11 cellular contexts compared by ENCODE assay signal in genomic region chr15:52378746-52379394, GRCh38.
DNase-seq lines count a peak whose midpoint lies in the region; ATAC-seq and TF ChIP-seq lines count a peak whose summit lies in the region.
"Had no signal": no experiment of that assay in that cellular context is flagged by ENCODE, and none has a peak within 500 bp of the region (broad histone marks: within the 10 kb centered on the region; RNA-seq: fewer than 3 reads in every experiment).

No MANE protein-coding gene starts in this region.

- intact Hi-C loops in natural killer cell (cut with micrococcal nuclease) = no loop called here

- H3K9me3 Mint-ChIP-seq in natural killer cell treated with Interleukin-12 subunit alpha and Interleukin-12 subunit beta and Interleukin-15 and Interleukin-18, amount 100 ng/mL, for 72 hours = no peaks in the 10 kb centered on the region
- H3K9me3 Mint-ChIP-seq in natural killer cell = no peaks in the 10 kb centered on the region
- H3K9me3 Mint-ChIP-seq in stimulated activated naive B cell treated with anti-CD40 and anti-IgM and Interleukin-4, amounts not matched to agents 10 μg/mL and 1 μg/mL and 100 μg/mL, for 72 hours = no peaks in the 10 kb centered on the region

- peak overlapping the region; percentile 72 for H3K4me3 Mint-ChIP-seq in natural killer cell treated with Interleukin-12 subunit alpha and Interleukin-12 subunit beta and Interleukin-15 and Interleukin-18, amount 100 ng/mL, for 72 hours
- H3K4me3 Mint-ChIP-seq in natural killer cell = no peak overlapping the region
- H3K4me3 Mint-ChIP-seq in stimulated activated naive B cell treated with anti-CD40 and anti-IgM and Interleukin-4, amounts not matched to agents 10 μg/mL and 1 μg/mL and 100 μg/mL, for 72 hours = no peak overlapping the region

- DNase-seq in natural killer cell treated with Interleukin-12 subunit alpha and Interleukin-12 subunit beta and Interleukin-15 and Interleukin-18, amount 100 ng/mL, for 72 hours (ENCODE audit: low spot score) = no peak
- DNase-seq in natural killer cell (no peak), ecto neural progenitor cell (ENCODE audit: low spot score) (no peak), NCI-H1105 treated with DMSO at 0.1 percent for 48 hours (lab: John Stamatoyannopoulos, UW) (no peak)
- DNase-seq in stimulated activated naive B cell treated with anti-CD40 and anti-IgM and Interleukin-4, amounts not matched to agents 10 μg/mL and 1 μg/mL and 100 μg/mL, for 72 hours = no peak
- no peak for DNase-seq in activated effector memory CD4-positive, alpha-beta T cell treated with anti-CD3 and anti-CD28 coated beads, Interleukin-2, amount 50 U/mL, for 16 hours
- DNase-seq: kidney, NCI-H1930, Right ventricle myocardium superior had no signal

- no peaks in the 10 kb centered on the region for H3K27me3 Mint-ChIP-seq in natural killer cell treated with Interleukin-12 subunit alpha and Interleukin-12 subunit beta and Interleukin-15 and Interleukin-18, amount 100 ng/mL, for 72 hours
- no peaks in the 10 kb centered on the region for H3K27me3 Mint-ChIP-seq in natural killer cell (ENCODE audit: low read depth in 2 of 2)
- no peaks in the 10 kb centered on the region for H3K27me3 Mint-ChIP-seq in stimulated activated naive B cell treated with anti-CD40 and anti-IgM and Interleukin-4, amounts not matched to agents 10 μg/mL and 1 μg/mL and 100 μg/mL, for 72 hours

- peak overlapping the region in 1 of 2 donors; percentile 85 for H3K27ac Mint-ChIP-seq in natural killer cell treated with Interleukin-12 subunit alpha and Interleukin-12 subunit beta and Interleukin-15 and Interleukin-18, amount 100 ng/mL, for 72 hours
- H3K27ac Mint-ChIP-seq in natural killer cell = no peak overlapping the region
- peak overlapping the region; percentile 0 for H3K27ac Mint-ChIP-seq in stimulated activated naive B cell treated with anti-CD40 and anti-IgM and Interleukin-4, amounts not matched to agents 10 μg/mL and 1 μg/mL and 100 μg/mL, for 72 hours

- peaks cover 6 to 24% of the 10 kb centered on the region in 2 donors for H3K4me1 Mint-ChIP-seq in natural killer cell treated with Interleukin-12 subunit alpha and Interleukin-12 subunit beta and Interleukin-15 and Interleukin-18, amount 100 ng/mL, for 72 hours (ENCODE audit: low read depth in 2 of 2)
- H3K4me1 Mint-ChIP-seq in natural killer cell = no peaks in the 10 kb centered on the region
- H3K4me1 Mint-ChIP-seq in stimulated activated naive B cell treated with anti-CD40 and anti-IgM and Interleukin-4, amounts not matched to agents 10 μg/mL and 1 μg/mL and 100 μg/mL, for 72 hours = peaks cover 12 to 14% of the 10 kb centered on the region in 2 donors

- peak in 1 of 2 donors; percentile 89 for ATAC-seq in natural killer cell treated with Interleukin-12 subunit alpha and Interleukin-12 subunit beta and Interleukin-15 and Interleukin-18, amount 100 ng/mL, for 72 hours
- ATAC-seq in natural killer cell (no peak), GM21529 (IDR thresholded peaks at IDR 0.05; ENCODE audit: unreplicated experiment) (peak; percentile 60), HG03280 (IDR thresholded peaks at IDR 0.05; ENCODE audit: unreplicated experiment) (peak; percentile 51)
- peak in 1 of 2 donors; percentile 61 for ATAC-seq in stimulated activated naive B cell treated with anti-CD40 and anti-IgM and Interleukin-4, amounts not matched to agents 10 μg/mL and 1 μg/mL and 100 μg/mL, for 72 hours (replicated peaks)

- peaks cover 34% of the 10 kb centered on the region for H3K36me3 Mint-ChIP-seq in natural killer cell treated with Interleukin-12 subunit alpha and Interleukin-12 subunit beta and Interleukin-15 and Interleukin-18, amount 100 ng/mL, for 72 hours
- H3K36me3 Mint-ChIP-seq in natural killer cell = peaks cover 30% of the 10 kb centered on the region
- H3K36me3 Mint-ChIP-seq in stimulated activated naive B cell treated with anti-CD40 and anti-IgM and Interleukin-4, amounts not matched to agents 10 μg/mL and 1 μg/mL and 100 μg/mL, for 72 hours = peaks cover 43 to 49% of the 10 kb centered on the region in 2 donors

- TF ChIP-seq CTCF in natural killer cell (IDR thresholded peaks at IDR 0.05) = no peak

Comparison
In these comparisons a context has a peak if more than half of its experiments do, and no peak if none do; other contexts are left out.
1. ATAC-seq: peak in GM21529 (single experiment) and HG03280 (single experiment); none in natural killer cell (0 of 3).